In genomic region chr2:45699032-45699658, GRCh38 we compare ENCODE assay signal across 9 cellular contexts. TPM values are rescaled to one million over a fixed set of nuclear protein-coding genes. Genes with fewer than 3 reads are reported as not detected.
A peak's percentile ranks its signal among the peaks of the same experiment; 100 is the strongest.
DNase-seq lines count a peak whose midpoint lies in the region; ATAC-seq and TF ChIP-seq lines count a peak whose summit lies in the region.
"Had no signal": no experiment of that assay in that cellular context is flagged by ENCODE, and none has a peak within 500 bp of the region (broad histone marks: within the 10 kb centered on the region; RNA-seq: fewer than 3 reads in every experiment).

No MANE protein-coding gene starts in this region.

- H4K5ac ChIP-seq in IMR-90 (ENCODE audit: low read depth, low read length), result no peak overlapping the region

- TF ChIP-seq CTCF in IMR-90 (conservative IDR thresholded peaks at IDR 0.05; ENCODE audit: low read depth, low read length), result no peak

- no peak overlapping the region for H3K9ac ChIP-seq in IMR-90 (ENCODE audit: low read depth, low read length)

- H2BK120ac ChIP-seq in IMR-90 (ENCODE audit: low read depth, low read length), result peak overlapping the region; percentile 58; the same call in 1 of the 2 replicates

- peak overlapping the region; percentile 22; the same call in 1 of the 2 replicates for H3K23ac ChIP-seq in IMR-90 (ENCODE audit: low read depth, low read length)

- H3K79me1 ChIP-seq in IMR-90 (ENCODE audit: low read depth in 1 of 2, low read length in 2 of 2), result peaks cover 17 to 33% of the 10 kb centered on the region in 2 experiments; a peak in 3 of 4 replicates

- POLR2A ChIA-PET in IMR-90 (lab: Charles Lee; ENCODE audit: unreplicated experiment), result no interaction called here
- POLR2A ChIA-PET in naive thymus-derived CD8-positive, alpha-beta T cell (lab: Charles Lee), result no interaction called here
- POLR2A ChIA-PET in CD8-positive, alpha-beta memory T cell (lab: Charles Lee), result no interaction called here

- in situ Hi-C loops in IMR-90 (cut with MboI; ENCODE audit: low sequenced_read_pairs), result no loop called here

- H3K4me3 Mint-ChIP-seq in naive thymus-derived CD8-positive, alpha-beta T cell, result peak overlapping the region in 1 of 10 donors; percentile 8
- peak overlapping the region in 1 of 7 donors; percentile 12 for H3K4me3 Mint-ChIP-seq in CD8-positive, alpha-beta memory T cell
- H3K4me3 Mint-ChIP-seq: activated naive CD8-positive, alpha-beta T cell treated with anti-CD3 and anti-CD28 coated beads, Interleukin-2, amount 10 ng/mL, durations not matched to agents 7 days and 5 days had no signal

- dilution Hi-C loops in IMR-90 (cut with HindIII; ENCODE audit: low sequenced_read_pairs, unreplicated experiment), result no loop called here

- peak overlapping the region; percentile 76 for H2AK9ac ChIP-seq in IMR-90 (replicated peaks; ENCODE audit: low read depth, low read length, poor library complexity)

- H3K9me3 ChIP-seq in IMR-90 (ENCODE audit: control insufficient read depth, insufficient read depth, low read length), result no peaks in the 10 kb centered on the region
- H3K9me3 ChIP-seq in CD8-positive, alpha-beta memory T cell (ENCODE audit: low read length), result no peaks in the 10 kb centered on the region

- H3K9me3 Mint-ChIP-seq in naive thymus-derived CD8-positive, alpha-beta T cell, result no peaks in the 10 kb centered on the region
- H3K9me3 Mint-ChIP-seq in CD8-positive, alpha-beta memory T cell, result no peaks in the 10 kb centered on the region
- H3K9me3 Mint-ChIP-seq: activated naive CD8-positive, alpha-beta T cell treated with anti-CD3 and anti-CD28 coated beads, Interleukin-2, amount 10 ng/mL, durations not matched to agents 7 days and 5 days had no signal

- H3K4me2 ChIP-seq in IMR-90 (ENCODE audit: low read depth, low read length), result peak overlapping the region; percentile 32; the same call in 1 of the 2 replicates

- 0% methylated on average over 2 of the region's 7 CpGs; no CpG with 5 or more reads in 1 of the 2 experiments for WGBS in IMR-90 (ENCODE audit: extremely low coverage in 2 of 2, insufficient read length in 1 of 2), 2 experiments

- no peak for TF ChIP-seq POLR2A in IMR-90 (IDR thresholded peaks at IDR 0.05; ENCODE audit: low read depth, low read length)

- no peak overlapping the region for H2AK5ac ChIP-seq in IMR-90 (ENCODE audit: low read depth, low read length)

- 0 out of 2 replicates have a peak, but pooled peaks cover 5% of the 10 kb centered on the region for H4K20me1 ChIP-seq in IMR-90 (ENCODE audit: insufficient read depth, low read length)

- peak; percentile 10; the same call in 1 of the 2 replicates for TF ChIP-seq RAD21 in IMR-90 (IDR thresholded peaks at IDR 0.05; ENCODE audit: low read length)

- CTCF ChIA-PET in IMR-90 (lab: Yijun Ruan, JAX), result no interaction called here
- CTCF ChIA-PET in CD8-positive, alpha-beta memory T cell (lab: Charles Lee), result no interaction called here

- intact Hi-C loops in IMR-90 (cut with micrococcal nuclease), result no loop called here

- H2BK5ac ChIP-seq in IMR-90 (ENCODE audit: low read depth, low read length, poor library complexity, severe bottlenecking), result peak overlapping the region; percentile 44

- no peak overlapping the region for H3K56ac ChIP-seq in IMR-90 (ENCODE audit: extremely low read depth, insufficient read depth, low read length)

- peak overlapping the region; percentile 88 for H2AFZ ChIP-seq in IMR-90 (replicated peaks; ENCODE audit: low read length, poor library complexity)

- no TSS peak for BruUV-seq in IMR-90 (replicated peaks; lab: Mats Ljungman, UMichigan)

- H3K18ac ChIP-seq in IMR-90 (ENCODE audit: low read depth, low read length), result no peak overlapping the region

- 0 out of 2 replicates have a peak overlapping the region, but pooled peaks have one; percentile 15 for H4K91ac ChIP-seq in IMR-90 (ENCODE audit: insufficient read depth, low read depth, low read length)

- ATAC-seq in GM21360 (IDR thresholded peaks at IDR 0.05; ENCODE audit: unreplicated experiment) (peak; percentile 64), IMR-90 (ENCODE audit: low read depth) (peak; percentile 96)
- ATAC-seq in naive thymus-derived CD8-positive, alpha-beta T cell, result no peak

- peaks cover 6% of the 10 kb centered on the region for H3K4me1 ChIP-seq in IMR-90 (ENCODE audit: control insufficient read depth, insufficient read depth, low read length)
- no peaks in the 10 kb centered on the region for H3K4me1 ChIP-seq in CD8-positive, alpha-beta memory T cell (ENCODE audit: insufficient read depth, low read length)

- H3K27ac Mint-ChIP-seq in naive thymus-derived CD8-positive, alpha-beta T cell, result peak overlapping the region in 3 of 10 donors; percentile 38 to 74 (median 69)
- peak overlapping the region in 4 of 8 donors; percentile 21 to 64 (median 61) for H3K27ac Mint-ChIP-seq in CD8-positive, alpha-beta memory T cell
- H3K27ac Mint-ChIP-seq: activated naive CD8-positive, alpha-beta T cell treated with anti-CD3 and anti-CD28 coated beads, Interleukin-2, amount 10 ng/mL, durations not matched to agents 7 days and 5 days had no signal

- peaks cover 9% of the 10 kb centered on the region; the same call in 1 of the 2 replicates for H3K9me1 ChIP-seq in IMR-90 (ENCODE audit: insufficient read depth, low read length)

- H3K4ac ChIP-seq in IMR-90 (ENCODE audit: low read depth, low read length), result 0 out of 2 replicates have a peak overlapping the region, but pooled peaks have one; percentile 12

- H3K27me3 Mint-ChIP-seq in naive thymus-derived CD8-positive, alpha-beta T cell, result no peaks in the 10 kb centered on the region
- no peaks in the 10 kb centered on the region for H3K27me3 Mint-ChIP-seq in CD8-positive, alpha-beta memory T cell

- H3K27me3 ChIP-seq in IMR-90 (ENCODE audit: control insufficient read depth, insufficient read depth, low read length), result no peaks in the 10 kb centered on the region
- H3K27me3 ChIP-seq in CD8-positive, alpha-beta memory T cell (ENCODE audit: insufficient read depth, low read length, poor library complexity, severe bottlenecking), result no peaks in the 10 kb centered on the region

- H3K36me3 ChIP-seq in IMR-90 (ENCODE audit: control insufficient read depth, insufficient read depth, low read length), result no peaks in the 10 kb centered on the region
- no peaks in the 10 kb centered on the region for H3K36me3 ChIP-seq in CD8-positive, alpha-beta memory T cell (ENCODE audit: insufficient read depth, low read length)

- no peak overlapping the region for H2BK15ac ChIP-seq in IMR-90 (ENCODE audit: low read depth, low read length)

- peak overlapping the region; percentile 64 for H2BK20ac ChIP-seq in IMR-90 (ENCODE audit: low read depth, low read length)

- DNase-seq in AG20443 (ENCODE audit: low spot score), result peak; percentile 71
- DNase-seq in IMR-90, result peak; percentile 88
- DNase-seq in foreskin melanocyte, result peak; percentile 16
- no peak for DNase-seq in naive thymus-derived CD8-positive, alpha-beta T cell
- no peak for DNase-seq in NCI-H187 (lab: John Stamatoyannopoulos, UW)
- DNase-seq in COLO668 (lab: John Stamatoyannopoulos, UW; ENCODE audit: unreplicated experiment), result no peak
- DNase-seq in CD8-positive, alpha-beta memory T cell, result no peak
- DNase-seq: activated naive CD8-positive, alpha-beta T cell treated with anti-CD3 and anti-CD28 coated beads, Interleukin-2, amount 10 ng/mL, durations not matched to agents 7 days and 5 days had no signal

- peaks cover 0 to 50% (median 14%) of the 10 kb centered on the region in 4 donors for H3K4me1 Mint-ChIP-seq in naive thymus-derived CD8-positive, alpha-beta T cell
- peaks cover 14 to 27% (median 21%) of the 10 kb centered on the region in 3 donors for H3K4me1 Mint-ChIP-seq in CD8-positive, alpha-beta memory T cell

- peak overlapping the region; percentile 78 for H3K14ac ChIP-seq in IMR-90 (replicated peaks; ENCODE audit: low read depth, low read length)

- H3K4me3 ChIP-seq in IMR-90 (ENCODE audit: insufficient read depth, low read depth, low read length), result no peak overlapping the region
- no peak overlapping the region for H3K4me3 ChIP-seq in CD8-positive, alpha-beta memory T cell (ENCODE audit: low read length)

- H3K27ac ChIP-seq in IMR-90 (ENCODE audit: insufficient read depth, low read length), result no peak overlapping the region
- H3K27ac ChIP-seq in CD8-positive, alpha-beta memory T cell (ENCODE audit: low read depth, low read length), result no peak overlapping the region

- peaks cover 0 to 1% (median 0%) of the 10 kb centered on the region in 3 donors for H3K36me3 Mint-ChIP-seq in naive thymus-derived CD8-positive, alpha-beta T cell
- H3K36me3 Mint-ChIP-seq in CD8-positive, alpha-beta memory T cell, result peaks cover 1 to 10% (median 4%) of the 10 kb centered on the region in 3 donors

- peak overlapping the region in 1 of 2 experiments; percentile 28; a peak in 2 of 4 replicates for H4K8ac ChIP-seq in IMR-90 (ENCODE audit: low read depth in 2 of 2, low read length in 2 of 2)

TF ChIP-seq in IMR-90, 13 proteins besides CTCF, POLR2A, EP300 and RAD21 (continues in another document):
- peak; percentile 67 for TF ChIP-seq MAFK (IDR thresholded peaks at IDR 0.05; ENCODE audit: low read depth, low read length)
- 0 out of 2 replicates have a peak, but pooled peaks have one; percentile 36 for TF ChIP-seq FOS (IDR thresholded peaks at IDR 0.05; ENCODE audit: low read depth, low read length)
- no peak for TF ChIP-seq BHLHE40 (IDR thresholded peaks at IDR 0.05; ENCODE audit: low read depth, low read length)
- TF ChIP-seq USF2 (IDR thresholded peaks at IDR 0.05; ENCODE audit: low read depth, low read length), result no peak
- no peak for TF ChIP-seq MAZ (IDR thresholded peaks at IDR 0.05; ENCODE audit: borderline replicate concordance, low read depth, low read length)

RNA-seq across cellular contexts. Expression of gene PRKCE, which starts 47.7 kb away (rescaled TPM):
- total RNA-seq in IMR-90 (2012; rRNA removed), result 13.3 and 32.4 TPM in 2 replicates
- 8.1 TPM in 2 replicates for polyA plus RNA-seq in IMR-90 (2012; rRNA removed)
- 4.3 and 5.8 TPM in 2 replicates for polyA plus RNA-seq in IMR-90 (2012; cell fraction: cytosol; rRNA removed)
- 4.3 and 9.3 TPM in 2 replicates for polyA plus RNA-seq in IMR-90 (2012; cell fraction: nucleus; rRNA removed; ENCODE audit: low replicate concordance)
- 10 to 100 TPM; 19.1 to 20.2 TPM for total RNA-seq in naive thymus-derived CD8-positive, alpha-beta T cell
- 1 to 10 TPM; 1.6 to 2.7 (median 2.4) TPM for polyA plus RNA-seq in naive thymus-derived CD8-positive, alpha-beta T cell
- 1 to 10 TPM; 7.9 to 9.6 TPM for total RNA-seq in CD8-positive, alpha-beta memory T cell
- polyA plus RNA-seq in CD8-positive, alpha-beta memory T cell, result 3.1 TPM

Comparison
In these comparisons a context has a peak if more than half of its experiments do, and no peak if none do; other contexts are left out.
1. DNase-seq: peak in AG20443 (single experiment), IMR-90 (single experiment) and foreskin melanocyte (single experiment); none in naive thymus-derived CD8-positive, alpha-beta T cell (0 of 10), NCI-H187 (0 of 2), COLO668 (single experiment) and CD8-positive, alpha-beta memory T cell (0 of 5).
2. ATAC-seq: peak in GM21360 (single experiment) and IMR-90 (single experiment); none in naive thymus-derived CD8-positive, alpha-beta T cell (0 of 2).